Comparison of ENCODE assay signal across 8 cellular contexts in the genomic region with DNA sequence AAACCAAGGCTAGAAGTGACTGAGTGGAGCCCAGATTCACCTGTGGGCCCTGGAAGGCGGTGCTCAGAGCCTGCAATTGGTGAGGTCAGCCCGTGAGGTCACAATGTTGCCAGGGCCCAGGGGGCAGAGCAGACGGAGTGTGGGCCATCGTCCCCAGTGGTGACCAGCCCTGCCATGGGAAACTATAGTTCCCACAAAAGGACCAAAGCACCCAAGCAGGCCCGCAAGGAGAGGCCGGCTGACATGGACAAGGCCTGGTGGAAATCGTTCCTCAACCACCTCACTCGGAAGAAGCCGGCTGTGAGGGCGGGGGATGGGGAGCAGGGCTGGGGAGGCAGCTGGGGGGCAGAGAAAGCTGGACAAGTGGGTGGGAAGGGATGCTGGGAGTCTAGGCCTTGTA. TPM values are rescaled to one million over a fixed set of nuclear protein-coding genes. Genes with fewer than 3 reads are reported as not detected.
DNase-seq lines count a peak whose midpoint lies in the region; TF ChIP-seq lines count a peak whose summit lies in the region.

A gene (plus strand): TSS at position 156 of the 400 bp plus-strand sequence. CDS start 19 bp downstream, at position 175.

- no peaks in the 10 kb centered on the region for H3K9me3 Mint-ChIP-seq in Calu3 (ENCODE audit: low read depth, unreplicated experiment)

- no peak for TF ChIP-seq POLR2A in esophagus squamous epithelium (IDR thresholded peaks at IDR 0.05)

- no peaks in the 10 kb centered on the region for H3K9me3 ChIP-seq in SJCRH30 (replicated peaks)
- no peaks in the 10 kb centered on the region for H3K9me3 ChIP-seq in esophagus squamous epithelium
- no peaks in the 10 kb centered on the region for H3K9me3 ChIP-seq in parathyroid adenoma (ENCODE audit: control insufficient read depth, low read length)

- no peak within 1 kb of the TSS for H3K9ac ChIP-seq in parathyroid adenoma

- H3K27ac Mint-ChIP-seq in Calu3 (ENCODE audit: unreplicated experiment) = peak within 1 kb of the TSS; percentile 81

- H3K4me3 Mint-ChIP-seq in Calu3 (ENCODE audit: low read depth, unreplicated experiment) = peak within 1 kb of the TSS; percentile 89

- WGBS in esophagus squamous epithelium, 2 donors = 95 to 96% methylated on average over 4 to 9 of the region's 10 CpGs

- peak within 1 kb of the TSS; percentile 92 for H3K4me2 ChIP-seq in parathyroid adenoma (ENCODE audit: low read length)

- no peak for DNase-seq in Calu3
- no peak for DNase-seq in SJCRH30
- no peak for DNase-seq in esophagus squamous epithelium (lab: John Stamatoyannopoulos, UW)
- DNase-seq in GM19240 (ENCODE audit: insufficient read length, low spot score) = no peak
- DNase-seq in UCSD-AML1 (lab: John Stamatoyannopoulos, UW; ENCODE audit: unreplicated experiment) = no peak
- no peak for DNase-seq in NCI-H1092 treated with DMSO at 0.1 percent for 48 hours (lab: John Stamatoyannopoulos, UW)
- no peak for DNase-seq in NCI-H345 (lab: John Stamatoyannopoulos, UW)

- no peak for TF ChIP-seq CTCF in Calu3 (IDR thresholded peaks at IDR 0.05; ENCODE audit: unreplicated experiment)
- no peak for TF ChIP-seq CTCF in esophagus squamous epithelium (IDR thresholded peaks at IDR 0.05)
- no peak for TF ChIP-seq CTCF in parathyroid adenoma (IDR thresholded peaks at IDR 0.05)

- H2AFZ ChIP-seq in parathyroid adenoma = peak within 1 kb of the TSS; percentile 93

- H3K27me3 Mint-ChIP-seq in Calu3 (ENCODE audit: unreplicated experiment) = no peaks in the 10 kb centered on the region

- BruUV-seq in Calu3 (replicated peaks; lab: Mats Ljungman, UMichigan) = no TSS peak

- H3K36me3 ChIP-seq in SJCRH30 (peaks cover 4% of the 10 kb centered on the region; the same call in 1 of the 2 replicates), esophagus squamous epithelium (peaks cover 10 to 33% (median 10%) of the 10 kb centered on the region in 3 donors), parathyroid adenoma (ENCODE audit: control insufficient read depth, insufficient read depth, low read length) (no peaks in the 10 kb centered on the region)

- H3K27ac ChIP-seq in SJCRH30 (peak within 1 kb of the TSS; percentile 57; the same call in 1 of the 2 replicates), esophagus squamous epithelium (peak within 1 kb of the TSS; percentile 87 to 95 (median 90)), parathyroid adenoma (peak within 1 kb of the TSS; percentile 60)

- peaks cover 48% of the 10 kb centered on the region for H3K36me3 Mint-ChIP-seq in Calu3 (ENCODE audit: insufficient read depth, unreplicated experiment)

- intact Hi-C loops in Calu3 (cut with micrococcal nuclease; ENCODE audit: unreplicated experiment) (loop anchor here (10.0 kb wide), 1 partner anchor 453 kb away; a partner anchor contains a TSS), esophagus squamous epithelium (cut with DNase I) (no loop called here)

- H3K79me2 ChIP-seq in parathyroid adenoma = no peaks in the 10 kb centered on the region

- CTCF ChIA-PET in Calu3 (lab: Charles Lee) = interaction anchor here (0.8 kb wide), 1 partner anchor 11 kb away, joined by 3 read pairs; no protein-coding TSS in a partner anchor

- H3K4me1 Mint-ChIP-seq in Calu3 (ENCODE audit: low read depth, unreplicated experiment) = peaks cover 39% of the 10 kb centered on the region

- H3K4me3 ChIP-seq in SJCRH30 (peak within 1 kb of the TSS; percentile 74), esophagus squamous epithelium (peak within 1 kb of the TSS; percentile 51 to 83 (median 66)), parathyroid adenoma (ENCODE audit: low read depth, low read length) (peak within 1 kb of the TSS; percentile 70)

- no peaks in the 10 kb centered on the region for H3K27me3 ChIP-seq in SJCRH30
- H3K27me3 ChIP-seq in esophagus squamous epithelium = no peaks in the 10 kb centered on the region
- H3K27me3 ChIP-seq in parathyroid adenoma (ENCODE audit: control insufficient read depth, insufficient read depth, low read length) = no peaks in the 10 kb centered on the region

- H3K4me1 ChIP-seq in SJCRH30 (peaks cover 4% of the 10 kb centered on the region; the same call in 1 of the 2 replicates), esophagus squamous epithelium (peaks cover 20 to 40% (median 26%) of the 10 kb centered on the region in 3 donors), parathyroid adenoma (peaks cover 15% of the 10 kb centered on the region)

RNA-seq across cellular contexts. Expression of the gene that starts here (rescaled TPM):
- 0.45 and 0.76 TPM in 2 replicates for total RNA-seq in Calu3 (2022)
- 0.38 and 0.42 TPM in 2 replicates for total RNA-seq in SJCRH30 (2014; rRNA removed; shearing (Covaris generic))
- not detected for total RNA-seq in esophagus squamous epithelium
